In the genomic region with DNA sequence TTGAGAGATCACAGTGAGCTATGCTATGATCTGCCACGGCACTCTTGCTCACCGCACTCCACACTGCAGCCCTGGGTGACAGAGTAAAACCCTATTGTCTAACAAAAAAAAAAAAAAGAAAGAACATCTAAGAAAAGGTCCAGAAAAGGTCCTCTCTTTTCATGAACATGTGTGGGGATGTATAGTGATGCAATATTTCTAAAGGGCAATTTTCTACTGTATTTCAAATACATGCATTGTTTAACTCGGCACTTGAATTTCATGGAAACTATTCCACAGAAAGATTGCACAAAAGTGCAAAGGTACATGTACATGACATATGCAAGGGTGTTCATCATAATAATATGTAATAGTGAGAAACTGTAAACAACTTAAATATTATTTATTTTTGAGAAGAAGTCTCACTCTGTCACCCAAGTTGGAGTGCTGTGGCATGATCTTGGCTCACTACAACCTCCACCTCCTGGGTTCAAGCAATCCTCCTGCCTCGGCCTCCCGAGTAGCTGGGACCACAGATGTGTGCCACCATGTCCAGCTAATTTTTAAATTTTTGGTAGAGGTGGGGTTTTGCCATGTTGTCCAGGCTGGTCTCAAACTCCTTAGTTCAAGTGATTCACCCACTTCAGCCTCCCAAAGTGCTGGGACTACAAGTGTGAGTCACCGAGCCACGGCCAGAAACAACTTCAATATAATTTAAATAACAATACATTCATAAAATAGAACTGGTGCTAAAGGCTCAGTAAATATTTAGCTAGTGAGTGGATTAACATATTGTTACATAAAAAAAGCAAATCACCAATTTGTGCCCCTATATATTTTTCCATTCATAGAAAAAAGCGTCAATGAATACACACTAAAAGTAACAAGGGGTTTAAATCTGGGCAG, we compare ENCODE assay signal across 1 cellular context.
TF ChIP-seq lines count a peak whose summit lies in the region.

No MANE protein-coding gene starts in this region.

TF ChIP-seq in HCT116, 20 proteins besides CTCF, POLR2A, EP300 and RAD21 (continued from another document):
- TF ChIP-seq, protein P1, sequence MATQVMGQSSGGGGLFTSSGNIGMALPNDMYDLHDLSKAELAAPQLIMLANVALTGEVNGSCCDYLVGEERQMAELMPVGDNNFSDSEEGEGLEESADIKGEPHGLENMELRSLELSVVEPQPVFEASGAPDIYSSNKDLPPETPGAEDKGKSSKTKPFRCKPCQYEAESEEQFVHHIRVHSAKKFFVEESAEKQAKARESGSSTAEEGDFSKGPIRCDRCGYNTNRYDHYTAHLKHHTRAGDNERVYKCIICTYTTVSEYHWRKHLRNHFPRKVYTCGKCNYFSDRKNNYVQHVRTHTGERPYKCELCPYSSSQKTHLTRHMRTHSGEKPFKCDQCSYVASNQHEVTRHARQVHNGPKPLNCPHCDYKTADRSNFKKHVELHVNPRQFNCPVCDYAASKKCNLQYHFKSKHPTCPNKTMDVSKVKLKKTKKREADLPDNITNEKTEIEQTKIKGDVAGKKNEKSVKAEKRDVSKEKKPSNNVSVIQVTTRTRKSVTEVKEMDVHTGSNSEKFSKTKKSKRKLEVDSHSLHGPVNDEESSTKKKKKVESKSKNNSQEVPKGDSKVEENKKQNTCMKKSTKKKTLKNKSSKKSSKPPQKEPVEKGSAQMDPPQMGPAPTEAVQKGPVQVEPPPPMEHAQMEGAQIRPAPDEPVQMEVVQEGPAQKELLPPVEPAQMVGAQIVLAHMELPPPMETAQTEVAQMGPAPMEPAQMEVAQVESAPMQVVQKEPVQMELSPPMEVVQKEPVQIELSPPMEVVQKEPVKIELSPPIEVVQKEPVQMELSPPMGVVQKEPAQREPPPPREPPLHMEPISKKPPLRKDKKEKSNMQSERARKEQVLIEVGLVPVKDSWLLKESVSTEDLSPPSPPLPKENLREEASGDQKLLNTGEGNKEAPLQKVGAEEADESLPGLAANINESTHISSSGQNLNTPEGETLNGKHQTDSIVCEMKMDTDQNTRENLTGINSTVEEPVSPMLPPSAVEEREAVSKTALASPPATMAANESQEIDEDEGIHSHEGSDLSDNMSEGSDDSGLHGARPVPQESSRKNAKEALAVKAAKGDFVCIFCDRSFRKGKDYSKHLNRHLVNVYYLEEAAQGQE (IDR thresholded peaks at IDR 0.05; ENCODE audit: low read depth), result no peak
- no peak for TF ChIP-seq FOSL1 (IDR thresholded peaks at IDR 0.05; ENCODE audit: low read depth)
- TF ChIP-seq, protein P2, sequence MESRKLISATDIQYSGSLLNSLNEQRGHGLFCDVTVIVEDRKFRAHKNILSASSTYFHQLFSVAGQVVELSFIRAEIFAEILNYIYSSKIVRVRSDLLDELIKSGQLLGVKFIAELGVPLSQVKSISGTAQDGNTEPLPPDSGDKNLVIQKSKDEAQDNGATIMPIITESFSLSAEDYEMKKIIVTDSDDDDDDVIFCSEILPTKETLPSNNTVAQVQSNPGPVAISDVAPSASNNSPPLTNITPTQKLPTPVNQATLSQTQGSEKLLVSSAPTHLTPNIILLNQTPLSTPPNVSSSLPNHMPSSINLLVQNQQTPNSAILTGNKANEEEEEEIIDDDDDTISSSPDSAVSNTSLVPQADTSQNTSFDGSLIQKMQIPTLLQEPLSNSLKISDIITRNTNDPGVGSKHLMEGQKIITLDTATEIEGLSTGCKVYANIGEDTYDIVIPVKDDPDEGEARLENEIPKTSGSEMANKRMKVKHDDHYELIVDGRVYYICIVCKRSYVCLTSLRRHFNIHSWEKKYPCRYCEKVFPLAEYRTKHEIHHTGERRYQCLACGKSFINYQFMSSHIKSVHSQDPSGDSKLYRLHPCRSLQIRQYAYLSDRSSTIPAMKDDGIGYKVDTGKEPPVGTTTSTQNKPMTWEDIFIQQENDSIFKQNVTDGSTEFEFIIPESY (IDR thresholded peaks at IDR 0.05; ENCODE audit: extremely low read depth, insufficient replicate concordance, low read length), result no peak
TF ChIP-seq in HCT116: peak in this region for 0.
